In the genomic region with DNA sequence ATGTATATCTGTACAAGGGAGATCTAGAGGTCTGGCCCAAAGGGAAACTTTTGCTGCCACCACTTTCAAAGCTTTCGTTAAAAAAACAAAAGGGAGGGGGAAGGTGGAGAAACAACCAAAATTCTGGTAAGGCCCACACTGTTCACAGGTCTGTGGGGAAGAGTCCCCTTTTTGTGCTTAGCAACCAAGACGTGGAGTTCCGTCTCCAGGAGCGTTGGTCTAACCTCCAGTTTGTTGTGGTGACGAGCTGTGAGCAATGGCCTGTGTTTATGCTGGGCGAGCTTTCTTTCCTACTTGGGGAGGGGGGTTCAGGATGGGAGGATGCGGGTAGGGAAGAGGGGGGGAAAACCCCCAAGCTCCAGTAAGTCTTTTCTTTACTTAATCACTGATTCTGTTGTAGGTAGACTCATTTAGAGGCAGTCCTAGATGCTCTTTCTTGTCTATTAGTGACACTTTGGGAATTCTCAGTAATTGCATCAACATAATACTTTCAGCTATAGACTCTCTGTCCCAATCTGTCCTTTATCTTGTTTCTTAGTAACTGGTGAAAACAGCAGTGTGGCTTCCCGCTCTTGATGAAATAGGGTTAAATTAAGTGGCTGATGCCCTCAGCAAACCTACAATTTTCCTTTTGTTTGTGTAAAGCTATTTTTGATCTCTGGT, we compare ENCODE assay signal across 8 cellular contexts. TPM values are rescaled to one million over a fixed set of nuclear protein-coding genes. Genes with fewer than 3 reads are reported as not detected.
DNase-seq lines count a peak whose midpoint lies in the region; ATAC-seq and TF ChIP-seq lines count a peak whose summit lies in the region.

No MANE protein-coding gene starts in this region.

- peaks cover 58% of the 10 kb centered on the region for H3K79me2 ChIP-seq in PC-9 (ENCODE audit: low read depth)

- POLR2A ChIA-PET in PC-9 (lab: Charles Lee; ENCODE audit: unreplicated experiment): interaction anchor here (0.5 to 1.3 kb wide), 5 partner anchors 13 to 170 kb away, joined by 3 to 53 read pairs (median 5); partner anchors contain the start of gene AP4B1

- intact Hi-C loops in PC-9 (cut with micrococcal nuclease; ENCODE audit: unreplicated experiment) (no loop called here), posterior cingulate gyrus (cut with DNase I) (no loop called here)

- no peaks in the 10 kb centered on the region for H3K9me2 ChIP-seq in PC-9 (ENCODE audit: insufficient read depth)

- H3K27ac ChIP-seq in PC-9: peak overlapping the region; percentile 38; the same call in 1 of the 2 replicates

- TF ChIP-seq CTCF in PC-9 (conservative IDR thresholded peaks at IDR 0.05) (no peak), fibroblast of villous mesenchyme (IDR thresholded peaks at IDR 0.05; ENCODE audit: insufficient read depth, low read depth, low read length) (no peak)

- peaks cover 33% of the 10 kb centered on the region for H3K4me1 ChIP-seq in PC-9 (replicated peaks; ENCODE audit: insufficient read depth)

- peak overlapping the region; percentile 98 for H2AFZ ChIP-seq in PC-9

- H4K20me1 ChIP-seq in PC-9 (ENCODE audit: insufficient read depth): peaks cover 24% of the 10 kb centered on the region

- H3K9me3 ChIP-seq in PC-9 (ENCODE audit: insufficient read depth, low read depth): no peaks in the 10 kb centered on the region

- H3F3A ChIP-seq in PC-9 (ENCODE audit: insufficient read depth, low read depth): peaks cover 24% of the 10 kb centered on the region; the same call in 1 of the 2 replicates

- DNase-seq in DMS 273 (lab: John Stamatoyannopoulos, UW; ENCODE audit: unreplicated experiment) (peak; percentile 54), DMS 273 treated with DMSO at 0.1 percent for 48 hours (lab: John Stamatoyannopoulos, UW) (no peak), PC-9 (peak; percentile 33 to 62), activated T-helper 1 cell treated with Interleukin-2 at 50 U/mL for 16 hours (ENCODE audit: low read depth) (peak; percentile 50), fibroblast of villous mesenchyme (ENCODE audit: low read depth) (peak; percentile 72), pulmonary artery endothelial cell (ENCODE audit: low read depth, low spot score) (peak; percentile 76), posterior cingulate gyrus (no peak)

- BruUV-seq in PC-9 (replicated peaks; lab: Mats Ljungman, UMichigan): TSS peak; percentile 34

- peak overlapping the region; percentile 93 for H3K4me3 ChIP-seq in PC-9
- H3K4me3 ChIP-seq in fibroblast of villous mesenchyme (ENCODE audit: low read depth, low read length): peak overlapping the region; percentile 77

- CTCF ChIA-PET in PC-9 (lab: Charles Lee): interaction anchor here (0.6 to 1.1 kb wide), 3 partner anchors 59 to 131 kb away, joined by 3 to 6 read pairs (median 3); no protein-coding TSS in a partner anchor

- peak overlapping the region; percentile 84 for H3K4me2 ChIP-seq in PC-9

- ATAC-seq in HG02938 (IDR thresholded peaks at IDR 0.05; ENCODE audit: unreplicated experiment): peak; percentile 54

- no peaks in the 10 kb centered on the region for H3K36me3 ChIP-seq in PC-9 (ENCODE audit: low read depth)

- H3K27me3 ChIP-seq in PC-9 (ENCODE audit: insufficient read depth, low read depth): no peaks in the 10 kb centered on the region

RNA-seq across cellular contexts. Expression of gene HIPK1, which starts 1.5 kb away (rescaled TPM):
- total RNA-seq in PC-9 (2021): 20.0 and 26.3 TPM in 2 replicates
- 17.4 and 32.4 TPM in 2 replicates for total RNA-seq in fibroblast of villous mesenchyme
- total RNA-seq in pulmonary artery endothelial cell: 34.8 and 42.7 TPM in 2 replicates

RNA-seq across cellular contexts. Expression of gene DCLRE1B, which starts 25.5 kb away (rescaled TPM):
- total RNA-seq in PC-9 (2021) (10.1 and 11.2 TPM in 2 replicates), fibroblast of villous mesenchyme (4.2 and 4.7 TPM in 2 replicates), pulmonary artery endothelial cell (3.4 and 3.9 TPM in 2 replicates)

RNA-seq across cellular contexts. Expression of gene AP4B1, which starts 26.0 kb away (rescaled TPM):
- total RNA-seq in PC-9 (2021) (10.0 and 11.7 TPM in 2 replicates), fibroblast of villous mesenchyme (12.9 and 19.4 TPM in 2 replicates), pulmonary artery endothelial cell (25.1 and 29.3 TPM in 2 replicates)

RNA-seq across cellular contexts. Expression of gene BCL2L15, which starts 43.2 kb away (rescaled TPM):
- 0.15 TPM in 1 of 2 replicates, not detected in the other for total RNA-seq in PC-9 (2021)
- total RNA-seq in fibroblast of villous mesenchyme: under 0.01 and 0.32 TPM in 2 replicates
- total RNA-seq in pulmonary artery endothelial cell: 0.11 and 0.26 TPM in 2 replicates

RNA-seq across cellular contexts. Expression of gene OLFML3, which starts 48.6 kb away (rescaled TPM):
- 0.45 and 0.52 TPM in 2 replicates for total RNA-seq in PC-9 (2021)
- 107 and 134 TPM in 2 replicates for total RNA-seq in fibroblast of villous mesenchyme
- total RNA-seq in pulmonary artery endothelial cell: 0.78 and 0.86 TPM in 2 replicates

Comparison
In these comparisons a context has a peak if more than half of its experiments do, and no peak if none do; other contexts are left out.
1. DNase-seq: peak in DMS 273 (single experiment), PC-9 (2 of 2), activated T-helper 1 cell treated with Interleukin-2 at 50 U/mL for 16 hours (single experiment), fibroblast of villous mesenchyme (single experiment) and pulmonary artery endothelial cell (single experiment); none in DMS 273 treated with DMSO at 0.1 percent for 48 hours (single experiment) and posterior cingulate gyrus (0 of 10).